ENCODE assay signal across 1 cellular context in the genomic region with DNA sequence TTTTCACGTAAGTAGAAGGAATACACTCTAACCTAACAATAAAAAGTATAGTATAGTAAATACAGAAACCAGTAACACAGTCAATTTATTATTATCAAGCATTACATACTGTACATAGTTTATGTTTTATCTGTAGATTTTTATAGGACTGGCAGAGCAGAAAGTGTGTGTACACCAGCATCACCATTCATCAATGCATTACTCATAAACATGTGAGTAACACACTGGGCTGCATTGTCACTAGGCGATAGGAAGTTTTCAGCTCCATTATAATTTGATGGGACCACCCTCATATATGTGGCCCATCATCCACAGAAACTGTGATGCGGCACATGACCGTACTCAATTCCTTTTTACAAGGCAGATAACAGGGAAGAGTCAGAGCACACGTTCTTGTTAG.
TF ChIP-seq lines count a peak whose summit lies in the region.

No MANE protein-coding gene starts in this region.

TF ChIP-seq in SK-N-SH, 30 proteins besides CTCF, POLR2A, EP300 and RAD21 (continued from another document):
- TF ChIP-seq, protein P1, sequence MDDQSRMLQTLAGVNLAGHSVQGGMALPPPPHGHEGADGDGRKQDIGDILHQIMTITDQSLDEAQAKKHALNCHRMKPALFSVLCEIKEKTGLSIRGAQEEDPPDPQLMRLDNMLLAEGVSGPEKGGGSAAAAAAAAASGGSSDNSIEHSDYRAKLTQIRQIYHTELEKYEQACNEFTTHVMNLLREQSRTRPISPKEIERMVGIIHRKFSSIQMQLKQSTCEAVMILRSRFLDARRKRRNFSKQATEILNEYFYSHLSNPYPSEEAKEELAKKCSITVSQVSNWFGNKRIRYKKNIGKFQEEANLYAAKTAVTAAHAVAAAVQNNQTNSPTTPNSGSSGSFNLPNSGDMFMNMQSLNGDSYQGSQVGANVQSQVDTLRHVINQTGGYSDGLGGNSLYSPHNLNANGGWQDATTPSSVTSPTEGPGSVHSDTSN (IDR thresholded peaks at IDR 0.05): 0 out of 2 replicates have a peak, but pooled peaks have one; percentile 12
- TF ChIP-seq, protein P2, sequence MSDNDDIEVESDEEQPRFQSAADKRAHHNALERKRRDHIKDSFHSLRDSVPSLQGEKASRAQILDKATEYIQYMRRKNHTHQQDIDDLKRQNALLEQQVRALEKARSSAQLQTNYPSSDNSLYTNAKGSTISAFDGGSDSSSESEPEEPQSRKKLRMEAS (IDR thresholded peaks at IDR 0.05; ENCODE audit: low read depth): no peak
- TF ChIP-seq ELF1 (IDR thresholded peaks at IDR 0.05) (no peak), MEF2A (IDR thresholded peaks at IDR 0.05; ENCODE audit: borderline replicate concordance, low read depth) (no peak), FOSL2 (IDR thresholded peaks at IDR 0.05; ENCODE audit: borderline replicate concordance, low read depth) (peak; percentile 36; the same call in 1 of the 2 replicates), GATA2 (CRISPR knock-in tag; IDR thresholded peaks at IDR 0.05) (no peak), POLR2AphosphoS5 (IDR thresholded peaks at IDR 0.05; ENCODE audit: low read depth, low read length) (no peak), TCF12 (IDR thresholded peaks at IDR 0.05) (no peak), CHD2 (IDR thresholded peaks at IDR 0.05; ENCODE audit: low read length, partially characterized antibody) (no peak), JUND (IDR thresholded peaks at IDR 0.05) (no peak)
